12 cellular contexts compared by ENCODE assay signal in the genomic region with DNA sequence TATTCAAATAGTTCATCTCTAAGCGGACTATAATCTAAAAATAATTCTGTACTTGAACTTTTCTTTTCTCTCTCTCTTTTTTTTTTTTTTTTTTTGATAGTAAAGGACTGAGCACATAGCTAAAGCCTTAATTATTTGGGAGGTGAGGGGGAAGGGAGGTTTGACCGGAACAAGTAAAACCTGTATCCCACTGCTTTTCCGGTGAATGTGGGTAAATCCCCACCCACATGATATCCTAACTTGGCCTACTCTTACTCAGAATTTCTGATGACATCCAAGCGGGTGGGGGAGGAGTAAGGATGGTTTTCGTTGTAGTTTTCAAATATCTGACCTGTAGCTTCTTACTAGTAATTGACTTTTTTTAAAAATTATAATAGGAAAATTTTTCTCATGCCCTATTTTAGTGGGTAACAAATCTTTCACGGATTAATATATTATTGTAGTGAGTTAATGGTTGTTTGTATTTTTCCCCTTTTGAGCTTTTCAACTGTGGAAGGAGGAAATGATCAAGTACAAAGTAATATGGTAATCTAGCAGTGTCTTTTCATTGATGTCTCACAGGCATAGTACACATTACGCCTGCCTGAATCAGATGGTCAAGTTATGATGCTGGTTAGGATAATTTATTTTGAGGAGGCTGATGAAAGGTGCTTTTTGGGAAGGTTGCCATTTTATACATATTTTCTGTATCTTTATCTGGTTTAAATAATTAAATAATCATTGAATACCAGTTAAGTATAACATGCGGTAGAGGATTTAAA. TPM values are rescaled to one million over a fixed set of nuclear protein-coding genes. Genes with fewer than 3 reads are reported as not detected.
DNase-seq lines count a peak whose midpoint lies in the region; ATAC-seq and TF ChIP-seq lines count a peak whose summit lies in the region.
"Had no signal": no experiment of that assay in that cellular context is flagged by ENCODE, and none has a peak within 500 bp of the region (broad histone marks: within the 10 kb centered on the region; RNA-seq: fewer than 3 reads in every experiment).

No MANE protein-coding gene starts in this region.

- ATAC-seq in GM21737 (IDR thresholded peaks at IDR 0.05; ENCODE audit: unreplicated experiment): no peak
- no peak for ATAC-seq in naive thymus-derived CD8-positive, alpha-beta T cell

- no peak overlapping the region for H3K23ac ChIP-seq in mesendoderm (ENCODE audit: low read length)

- no peaks in the 10 kb centered on the region for H3K36me3 ChIP-seq in HUES48 (ENCODE audit: control insufficient read depth, insufficient read depth, low read length)
- H3K36me3 ChIP-seq in ascending aorta: no peaks in the 10 kb centered on the region
- no peaks in the 10 kb centered on the region for H3K36me3 ChIP-seq in mesendoderm (ENCODE audit: control insufficient read depth, insufficient read depth, low read length)
- no peaks in the 10 kb centered on the region for H3K36me3 ChIP-seq in testis (ENCODE audit: low read depth, missing control alignments)
- H3K36me3 ChIP-seq: cardiac muscle cell, prostate gland had no signal

- H3K27me3 Mint-ChIP-seq in naive thymus-derived CD8-positive, alpha-beta T cell: peaks cover 0 to 4% (median 0%) of the 10 kb centered on the region in 5 donors

- intact Hi-C loops in ascending aorta (cut with DNase I): loop anchor here (5.0 to 10.0 kb wide), 3 partner anchors 163 to 741 kb away; partner anchors contain the start of gene CAST
- intact Hi-C loops in testis (cut with DNase I; ENCODE audit: low total_unique reads): loop anchor here (5.0 kb wide), 1 partner anchor 107 kb away; no protein-coding TSS in a partner anchor

- DNase-seq in ELF-1 (ENCODE audit: low read depth, low spot score) (peak; percentile 47), ascending aorta (ENCODE audit: low spot score in 2 of 2) (no peak), mesendoderm (peak; percentile 92), testis (no peak), cerebellum (ENCODE audit: low spot score) (no peak)
- DNase-seq in naive thymus-derived CD8-positive, alpha-beta T cell: no peak
- DNase-seq: CD4-positive, alpha-beta memory T cell had no signal

- no peak overlapping the region for H3K18ac ChIP-seq in mesendoderm (ENCODE audit: low read length)

- no peak overlapping the region for H3K56ac ChIP-seq in mesendoderm (ENCODE audit: low read length)

- no peaks in the 10 kb centered on the region for H3K9me3 Mint-ChIP-seq in naive thymus-derived CD8-positive, alpha-beta T cell

- H4K5ac ChIP-seq in mesendoderm (ENCODE audit: low read length): no peak overlapping the region

- H3K27ac ChIP-seq in HUES48 (ENCODE audit: low read depth, low read length) (peak overlapping the region; percentile 84), ascending aorta (peak overlapping the region; percentile 99), mesendoderm (ENCODE audit: low read depth, low read length) (no peak overlapping the region), testis (no peak overlapping the region)
- H3K27ac ChIP-seq: cardiac muscle cell had no signal

- H2BK5ac ChIP-seq in mesendoderm (ENCODE audit: low read length): no peak overlapping the region

- peaks cover 29 to 32% (median 31%) of the 10 kb centered on the region in 4 donors for H3K4me1 Mint-ChIP-seq in naive thymus-derived CD8-positive, alpha-beta T cell

- peak overlapping the region in 1 of 10 donors; percentile 35 for H3K27ac Mint-ChIP-seq in naive thymus-derived CD8-positive, alpha-beta T cell

- peaks cover 22% of the 10 kb centered on the region for H3K79me2 ChIP-seq in mesendoderm (ENCODE audit: control insufficient read depth, insufficient read depth, low read length)

- H3K4me3 Mint-ChIP-seq in naive thymus-derived CD8-positive, alpha-beta T cell: no peak overlapping the region

- H4K8ac ChIP-seq in mesendoderm (ENCODE audit: low read depth, low read length): no peak overlapping the region

- H3K9ac ChIP-seq in HUES48 (ENCODE audit: low read depth, low read length) (no peak overlapping the region), mesendoderm (ENCODE audit: low read length) (no peak overlapping the region)

- no peak for TF ChIP-seq CTCF in ascending aorta (IDR thresholded peaks at IDR 0.05)
- TF ChIP-seq CTCF in testis (IDR thresholded peaks at IDR 0.05): no peak

- no peak for TF ChIP-seq POLR2A in testis (IDR thresholded peaks at IDR 0.05)

- no peak overlapping the region for H2BK15ac ChIP-seq in mesendoderm (replicated peaks; ENCODE audit: low read depth)

- no peak overlapping the region for H2BK120ac ChIP-seq in mesendoderm (ENCODE audit: low read depth, low read length)

- no peak overlapping the region for H2AK5ac ChIP-seq in mesendoderm (ENCODE audit: low read length)

- no peak overlapping the region for H3K4ac ChIP-seq in mesendoderm (ENCODE audit: low read depth, low read length)

- H3K36me3 Mint-ChIP-seq in naive thymus-derived CD8-positive, alpha-beta T cell: no peaks in the 10 kb centered on the region

- POLR2A ChIA-PET in naive thymus-derived CD8-positive, alpha-beta T cell (lab: Charles Lee): no interaction called here

- H3K27me3 ChIP-seq in HUES48 (ENCODE audit: control insufficient read depth, insufficient read depth, low read length): peaks cover 10% of the 10 kb centered on the region
- H3K27me3 ChIP-seq in ascending aorta: no peaks in the 10 kb centered on the region
- H3K27me3 ChIP-seq in mesendoderm (ENCODE audit: insufficient read depth, low read length, poor library complexity): no peaks in the 10 kb centered on the region
- no peaks in the 10 kb centered on the region for H3K27me3 ChIP-seq in testis
- H3K27me3 ChIP-seq: cardiac muscle cell, hepatocyte had no signal

- H3K4me2 ChIP-seq in mesendoderm (ENCODE audit: low read length): no peak overlapping the region
- H3K4me2 ChIP-seq: hepatocyte had no signal

- H3K9me3 ChIP-seq in HUES48 (ENCODE audit: control insufficient read depth, insufficient read depth, low read length): no peaks in the 10 kb centered on the region
- no peaks in the 10 kb centered on the region for H3K9me3 ChIP-seq in ascending aorta
- H3K9me3 ChIP-seq in testis: no peaks in the 10 kb centered on the region
- H3K9me3 ChIP-seq: prostate gland had no signal

- H3K4me1 ChIP-seq in HUES48 (ENCODE audit: control insufficient read depth, insufficient read depth, low read length) (peaks cover 39% of the 10 kb centered on the region), ascending aorta (peaks cover 0 to 11% of the 10 kb centered on the region in 2 donors), mesendoderm (ENCODE audit: control insufficient read depth, low read depth, low read length) (peaks cover 15% of the 10 kb centered on the region), testis (no peaks in the 10 kb centered on the region)
- H3K4me1 ChIP-seq: prostate gland had no signal

- H3K4me3 ChIP-seq in HUES48 (ENCODE audit: low read depth, low read length) (no peak overlapping the region), ascending aorta (no peak overlapping the region), mesendoderm (ENCODE audit: low read length) (no peak overlapping the region), testis (no peak overlapping the region)
- H3K4me3 ChIP-seq: cardiac muscle cell, hepatocyte, prostate gland had no signal

- H3K79me1 ChIP-seq in mesendoderm (ENCODE audit: low read length): peaks cover 15% of the 10 kb centered on the region

- 100% methylated on average over 1 of the region's 8 CpGs for WGBS in mesendoderm (ENCODE audit: extremely low coverage, insufficient coverage, low lambda C conversion rate)
- WGBS in testis, 2 donors: 74 to 75% methylated on average over 8 of the region's 8 CpGs

RNA-seq across cellular contexts. Expression of gene ELL2, which starts 2.2 kb away (rescaled TPM):
- 26.0 TPM for total RNA-seq in ascending aorta
- 43.9 TPM for polyA plus RNA-seq in mesendoderm (2013, experiment 1 of 2)
- 43.6 TPM for polyA plus RNA-seq in mesendoderm (2013, experiment 2 of 2)
- 10 to 100 TPM; 78.9 to 87.3 TPM for total RNA-seq in testis
- polyA plus RNA-seq in testis (ENCODE audit: insufficient read depth, low read depth, low replicate concordance): 32.1 TPM
- 5.4 TPM for total RNA-seq in cerebellum
- 10 to 100 TPM; 13.0 to 13.8 TPM for total RNA-seq in naive thymus-derived CD8-positive, alpha-beta T cell
- polyA plus RNA-seq in naive thymus-derived CD8-positive, alpha-beta T cell: 1 to 10 TPM; 1.8 to 3.1 (median 1.9) TPM

Comparison
In these comparisons a context has a peak if more than half of its experiments do, and no peak if none do; other contexts are left out.
1. DNase-seq: peak in ELF-1 (single experiment) and mesendoderm (single experiment); none in ascending aorta (0 of 2), testis (single experiment), cerebellum (single experiment) and naive thymus-derived CD8-positive, alpha-beta T cell (0 of 10).
2. H3K27ac ChIP-seq: peak in HUES48 (single experiment) and ascending aorta (2 of 2); none in mesendoderm (single experiment) and testis (0 of 2).